10 cellular contexts compared by ENCODE assay signal in genomic region chr14:64706119-64706465, GRCh38. TPM values are rescaled to one million over a fixed set of nuclear protein-coding genes. Genes with fewer than 3 reads are reported as not detected.
DNase-seq lines count a peak whose midpoint lies in the region; ATAC-seq and TF ChIP-seq lines count a peak whose summit lies in the region.
"Had no signal": no experiment of that assay in that cellular context is flagged by ENCODE, and none has a peak within 500 bp of the region (broad histone marks: within the 10 kb centered on the region; RNA-seq: fewer than 3 reads in every experiment).

No MANE protein-coding gene starts in this region.

- peak overlapping the region; percentile 80 for H3K9ac ChIP-seq in muscle layer of colon (ENCODE audit: low read length)

- peaks cover 60% of the 10 kb centered on the region for H3K4me1 ChIP-seq in cardiac muscle cell (ENCODE audit: low read depth)
- H3K4me1 ChIP-seq in muscle layer of colon (ENCODE audit: insufficient read depth, low read length), result peaks cover 62% of the 10 kb centered on the region
- H3K4me1 ChIP-seq in upper lobe of right lung, result peaks cover 54% of the 10 kb centered on the region

- intact Hi-C loops in left cardiac atrium (cut with DNase I), result no loop called here
- intact Hi-C loops in upper lobe of right lung (cut with DNase I), result no loop called here

- no peaks in the 10 kb centered on the region for H3K27me3 ChIP-seq in cardiac muscle cell
- H3K27me3 ChIP-seq in muscle layer of colon (ENCODE audit: control insufficient read depth in 1 of 2, insufficient read depth in 2 of 2, low read length in 2 of 2), result no peaks in the 10 kb centered on the region
- no peaks in the 10 kb centered on the region for H3K27me3 ChIP-seq in upper lobe of right lung

- DNase-seq in cardiac muscle cell (ENCODE audit: low read depth in 1 of 2, low spot score in 1 of 2) (no peak), left cardiac atrium (no peak), upper lobe of right lung (no peak), NCI-H1092 (lab: John Stamatoyannopoulos, UW) (no peak), cerebellar cortex (ENCODE audit: low spot score) (no peak), GM03348 (ENCODE audit: low spot score) (no peak)
- DNase-seq: activated gamma-delta T cell treated with Interleukin-2 at 50 U/mL for 16 hours, NCI-H774 had no signal

- H3K9me3 ChIP-seq in cardiac muscle cell (ENCODE audit: low read depth) (no peaks in the 10 kb centered on the region), muscle layer of colon (ENCODE audit: low read length) (no peaks in the 10 kb centered on the region), upper lobe of right lung (no peaks in the 10 kb centered on the region)

- H3K27ac ChIP-seq in cardiac muscle cell, result peak overlapping the region; percentile 52
- peak overlapping the region; percentile 94 for H3K27ac ChIP-seq in cingulate gyrus (ENCODE audit: low read depth, low read length)
- peak overlapping the region; percentile 90 for H3K27ac ChIP-seq in muscle layer of colon (ENCODE audit: low read depth, low read length)
- peak overlapping the region; percentile 73 for H3K27ac ChIP-seq in upper lobe of right lung

- TF ChIP-seq CTCF in cardiac muscle cell (IDR thresholded peaks at IDR 0.05; ENCODE audit: low read depth, low read length), result no peak
- no peak for TF ChIP-seq CTCF in upper lobe of right lung (IDR thresholded peaks at IDR 0.05)

- peak overlapping the region; percentile 67 for H3K4me3 ChIP-seq in cardiac muscle cell
- H3K4me3 ChIP-seq in muscle layer of colon (ENCODE audit: low read depth in 1 of 2, low read length in 2 of 2), result peak overlapping the region; percentile 70 to 81
- peak overlapping the region; percentile 70 for H3K4me3 ChIP-seq in upper lobe of right lung

- H3K36me3 ChIP-seq in cardiac muscle cell (no peaks in the 10 kb centered on the region), muscle layer of colon (ENCODE audit: insufficient read depth, low read length) (no peaks in the 10 kb centered on the region), upper lobe of right lung (no peaks in the 10 kb centered on the region)

- ATAC-seq in left cardiac atrium (no peak), upper lobe of right lung (no peak)

RNA-seq across cellular contexts. Expression of gene PLEKHG3, which starts 1.9 kb away (rescaled TPM):
- 54.8 and 72.2 TPM in 2 replicates for total RNA-seq in cardiac muscle cell
- polyA plus RNA-seq in cardiac muscle cell, result 17.7 and 19.2 TPM in 2 replicates
- total RNA-seq in left cardiac atrium, result 10 to 100 TPM; 29.4 to 37.7 TPM
- 34.5 TPM for total RNA-seq in upper lobe of right lung
